Comparison of ENCODE assay signal across 25 cellular contexts in genomic region chr6:125222531-125223455, GRCh38.
DNase-seq lines count a peak whose midpoint lies in the region; ATAC-seq, FAIRE-seq and TF ChIP-seq lines count a peak whose summit lies in the region.
"Had no signal": no experiment of that assay in that cellular context is flagged by ENCODE, and none has a peak within 500 bp of the region (broad histone marks: within the 10 kb centered on the region; RNA-seq: fewer than 3 reads in every experiment).

No MANE protein-coding gene starts in this region.

- peak overlapping the region; percentile 37; the same call in 1 of the 2 replicates for H4K91ac ChIP-seq in IMR-90 (ENCODE audit: insufficient read depth, low read depth, low read length)

- H3K18ac ChIP-seq in IMR-90 (ENCODE audit: low read depth, low read length) = peak overlapping the region; percentile 67

- H3K27ac Mint-ChIP-seq in Caco-2 (ENCODE audit: unreplicated experiment) (peak overlapping the region; percentile 36), WTC11 (no peak overlapping the region)
- H3K27ac Mint-ChIP-seq: CD14-positive monocyte; stimulated activated effector memory CD8-positive, alpha-beta T cell treated with anti-CD3 and anti-CD28 coated beads, Interleukin-12 subunit alpha, Interleukin-12 subunit beta, amount 100 ng/mL, for 72 hours; T-helper 17 cell had no signal

- H3K9ac ChIP-seq in IMR-90 (ENCODE audit: low read depth, low read length) = no peak overlapping the region

- peak overlapping the region; percentile 5; the same call in 1 of the 2 replicates for H3K4me2 ChIP-seq in IMR-90 (ENCODE audit: low read depth, low read length)
- H3K4me2 ChIP-seq in hepatocyte = peak overlapping the region; percentile 5

- H3K27me3 Mint-ChIP-seq in Caco-2 (ENCODE audit: insufficient read depth, unreplicated experiment) (no peaks in the 10 kb centered on the region), WTC11 (ENCODE audit: low read depth) (no peaks in the 10 kb centered on the region; the same call in 1 of the 2 replicates)

- no peaks in the 10 kb centered on the region for H3K9me1 ChIP-seq in IMR-90 (ENCODE audit: insufficient read depth, low read length)

- no peak overlapping the region for H2BK20ac ChIP-seq in IMR-90 (ENCODE audit: low read depth, low read length)

- H3K4me3 ChIP-seq in Caco-2 (ENCODE audit: low read depth, low read length) (no peak overlapping the region), IMR-90 (ENCODE audit: insufficient read depth, low read depth, low read length) (no peak overlapping the region), hepatocyte (no peak overlapping the region), pancreas (no peak overlapping the region), tibial nerve (no peak overlapping the region), upper lobe of right lung (no peak overlapping the region)
- H3K4me3 ChIP-seq: K562 had no signal

- H3K9me2 ChIP-seq in hepatocyte (replicated peaks; ENCODE audit: insufficient read depth) = no peaks in the 10 kb centered on the region

- H3K56ac ChIP-seq in IMR-90 (ENCODE audit: extremely low read depth, insufficient read depth, low read length) = no peak overlapping the region

- TF ChIP-seq RAD21 in IMR-90 (IDR thresholded peaks at IDR 0.05; ENCODE audit: low read length) = no peak

- DNase-seq in Caco-2 = no peak
- peak; percentile 31 for DNase-seq in IMR-90
- DNase-seq in hepatocyte (ENCODE audit: low spot score) = no peak
- DNase-seq in pancreas = no peak
- DNase-seq in tibial nerve (ENCODE audit: low spot score in 2 of 2) = no peak
- no peak for DNase-seq in WTC11 (ENCODE audit: low spot score)
- no peak for DNase-seq in upper lobe of right lung
- DNase-seq: activated CD8-positive, alpha-beta memory T cell treated with anti-CD3 and anti-CD28 coated beads, Interleukin-2, amount 50 U/mL, for 4 hours; activated effector memory CD4-positive, alpha-beta T cell treated with Interleukin-2 at 50 U/mL for 16 hours; effector CD4-positive, alpha-beta T cell; GDM1; NCI-H1694 treated with DMSO at 0.1 percent for 48 hours; NCI-H2227 treated with DMSO at 0.1 percent for 48 hours; NCI-H82; occipital lobe; OCI-M1; SIG-M5; T-helper 17 cell had no signal

- TF ChIP-seq POLR2A in IMR-90 (IDR thresholded peaks at IDR 0.05; ENCODE audit: low read depth, low read length) (no peak), tibial nerve (IDR thresholded peaks at IDR 0.05) (no peak)

- intact Hi-C loops in Caco-2 (cut with micrococcal nuclease; ENCODE audit: unreplicated experiment) = loop anchor here (1.0 to 5.0 kb wide), 3 partner anchors 20 to 85 kb away; partner anchors contain the start of gene TPD52L1
- intact Hi-C loops in IMR-90 (cut with micrococcal nuclease) = no loop called here
- intact Hi-C loops in pancreas (cut with DNase I) = no loop called here
- intact Hi-C loops in upper lobe of right lung (cut with DNase I) = no loop called here

- H3K4me3 Mint-ChIP-seq in Caco-2 (ENCODE audit: unreplicated experiment) (no peak overlapping the region), WTC11 (no peak overlapping the region)
- H3K4me3 Mint-ChIP-seq: CD14-positive monocyte; stimulated activated effector memory CD8-positive, alpha-beta T cell treated with anti-CD3 and anti-CD28 coated beads, Interleukin-12 subunit alpha, Interleukin-12 subunit beta, amount 100 ng/mL, for 72 hours; T-helper 17 cell had no signal

- peaks cover 30% of the 10 kb centered on the region for H3K4me1 Mint-ChIP-seq in Caco-2 (ENCODE audit: low read depth, unreplicated experiment)
- H3K4me1 Mint-ChIP-seq in WTC11 = peaks cover 15% of the 10 kb centered on the region
- H3K4me1 Mint-ChIP-seq: CD14-positive monocyte; stimulated activated effector memory CD8-positive, alpha-beta T cell treated with anti-CD3 and anti-CD28 coated beads, Interleukin-12 subunit alpha, Interleukin-12 subunit beta, amount 100 ng/mL, for 72 hours; T-helper 17 cell had no signal

- peak overlapping the region; percentile 46 for H3K4ac ChIP-seq in IMR-90 (ENCODE audit: low read depth, low read length)

- H4K8ac ChIP-seq in IMR-90 (ENCODE audit: low read depth in 2 of 2, low read length in 2 of 2) = peak overlapping the region in 1 of 2 experiments; percentile 65; a peak in 2 of 4 replicates

- TF ChIP-seq CTCF in Caco-2 (IDR thresholded peaks at IDR 0.05; ENCODE audit: insufficient read depth in 1 of 2, low read depth in 1 of 2, low read length in 1 of 2, severe bottlenecking in 1 of 2, unreplicated experiment in 1 of 2) (no peak), IMR-90 (conservative IDR thresholded peaks at IDR 0.05; ENCODE audit: low read depth, low read length) (no peak), hepatocyte (IDR thresholded peaks at IDR 0.05; ENCODE audit: poor library complexity) (no peak), pancreas (IDR thresholded peaks at IDR 0.05) (no peak), tibial nerve (IDR thresholded peaks at IDR 0.05) (no peak), WTC11 (IDR thresholded peaks at IDR 0.05) (no peak), upper lobe of right lung (IDR thresholded peaks at IDR 0.05) (no peak)

- ATAC-seq in IMR-90 (ENCODE audit: low read depth) = peak; percentile 65
- peak; percentile 18 to 59 (median 38) for ATAC-seq in pancreas
- no peak for ATAC-seq in WTC11
- no peak for ATAC-seq in GM18909 (IDR thresholded peaks at IDR 0.05; ENCODE audit: poor library complexity, unreplicated experiment)
- ATAC-seq in upper lobe of right lung = no peak
- ATAC-seq: esophagus mucosa; K562; sciatic nerve; stimulated activated effector memory CD8-positive, alpha-beta T cell treated with anti-CD3 and anti-CD28 coated beads, Interleukin-12 subunit alpha, Interleukin-12 subunit beta, amount 100 ng/mL, for 72 hours; T-helper 17 cell had no signal

- CTCF ChIA-PET in Caco-2 (lab: Charles Lee) (no interaction called here), IMR-90 (lab: Yijun Ruan, JAX) (interaction anchor here (0.6 to 0.7 kb wide), 3 partner anchors 13 to 93 kb away, joined by 3 read pairs; no protein-coding TSS in a partner anchor), WTC11 (lab: Charles Lee) (interaction anchor here (1.2 kb wide), 1 partner anchor 9 kb away, joined by 3 read pairs; no protein-coding TSS in a partner anchor)

- in situ Hi-C loops in IMR-90 (cut with MboI; ENCODE audit: low sequenced_read_pairs) = no loop called here

- POLR2A ChIA-PET in Caco-2 (lab: Charles Lee) (no interaction called here), IMR-90 (lab: Charles Lee; ENCODE audit: unreplicated experiment) (interaction anchor here (0.5 kb wide), 1 partner anchor 29 kb away, joined by 4 read pairs; no protein-coding TSS in a partner anchor), WTC11 (lab: Charles Lee) (no interaction called here)

- H3K4me1 ChIP-seq in Caco-2 = peaks cover 24% of the 10 kb centered on the region
- peaks cover 8% of the 10 kb centered on the region for H3K4me1 ChIP-seq in IMR-90 (ENCODE audit: control insufficient read depth, insufficient read depth, low read length)
- peaks cover 20% of the 10 kb centered on the region for H3K4me1 ChIP-seq in hepatocyte (ENCODE audit: insufficient read depth)
- peaks cover 6 to 19% (median 15%) of the 10 kb centered on the region in 3 donors for H3K4me1 ChIP-seq in pancreas
- peaks cover 0 to 35% (median 9%) of the 10 kb centered on the region in 4 donors for H3K4me1 ChIP-seq in tibial nerve
- no peaks in the 10 kb centered on the region for H3K4me1 ChIP-seq in upper lobe of right lung

- H3K27me3 ChIP-seq in Caco-2 (replicated peaks; ENCODE audit: control insufficient read depth, insufficient read depth, low read length) (no peaks in the 10 kb centered on the region), IMR-90 (ENCODE audit: control insufficient read depth, insufficient read depth, low read length) (no peaks in the 10 kb centered on the region), hepatocyte (no peaks in the 10 kb centered on the region), pancreas (no peaks in the 10 kb centered on the region), tibial nerve (no peaks in the 10 kb centered on the region), upper lobe of right lung (no peaks in the 10 kb centered on the region)

- peak overlapping the region; percentile 35 for H2BK5ac ChIP-seq in IMR-90 (ENCODE audit: low read depth, low read length, poor library complexity, severe bottlenecking)

- H2AK9ac ChIP-seq in IMR-90 (replicated peaks; ENCODE audit: low read depth, low read length, poor library complexity) = no peak overlapping the region

- H3K79me1 ChIP-seq in IMR-90 (ENCODE audit: low read depth in 1 of 2, low read length in 2 of 2) = no peaks in the 10 kb centered on the region

- no peaks in the 10 kb centered on the region for H3K9me3 Mint-ChIP-seq in Caco-2 (ENCODE audit: unreplicated experiment)
- H3K9me3 Mint-ChIP-seq in WTC11 = no peaks in the 10 kb centered on the region
- H3K9me3 Mint-ChIP-seq: CD14-positive monocyte; stimulated activated effector memory CD8-positive, alpha-beta T cell treated with anti-CD3 and anti-CD28 coated beads, Interleukin-12 subunit alpha, Interleukin-12 subunit beta, amount 100 ng/mL, for 72 hours had no signal

- WGBS in IMR-90 (ENCODE audit: extremely low coverage in 2 of 2, insufficient read length in 1 of 2), 2 experiments = 55% methylated on average over 2 of the region's 4 CpGs; no CpG with 5 or more reads in 1 of the 2 experiments
- 51% methylated on average over 4 of the region's 4 CpGs for WGBS in hepatocyte (ENCODE audit: low lambda C conversion rate, missing lambda C conversion rate)
- WGBS in pancreas, 2 donors = 43 to 54% methylated on average over 4 of the region's 4 CpGs
- 71 to 75% methylated on average over 4 of the region's 4 CpGs for WGBS in tibial nerve, 2 donors

- peak overlapping the region; percentile 53 for H3K14ac ChIP-seq in IMR-90 (replicated peaks; ENCODE audit: low read depth, low read length)

- peak overlapping the region; percentile 12 for H4K5ac ChIP-seq in IMR-90 (ENCODE audit: low read depth, low read length)

- H3K36me3 Mint-ChIP-seq in Caco-2 (ENCODE audit: insufficient read depth, unreplicated experiment) (peaks cover 6% of the 10 kb centered on the region), WTC11 (no peaks in the 10 kb centered on the region)
- H3K36me3 Mint-ChIP-seq: CD14-positive monocyte; stimulated activated effector memory CD8-positive, alpha-beta T cell treated with anti-CD3 and anti-CD28 coated beads, Interleukin-12 subunit alpha, Interleukin-12 subunit beta, amount 100 ng/mL, for 72 hours had no signal

- no peak overlapping the region for H2BK15ac ChIP-seq in IMR-90 (ENCODE audit: low read depth, low read length)

- H2AFZ ChIP-seq in IMR-90 (replicated peaks; ENCODE audit: low read length, poor library complexity) = peak overlapping the region; percentile 37
- H2AFZ ChIP-seq in hepatocyte = no peak overlapping the region

- H2AK5ac ChIP-seq in IMR-90 (ENCODE audit: low read depth, low read length) = 0 out of 2 replicates have a peak overlapping the region, but pooled peaks have one; percentile 56

- H3K9me3 ChIP-seq in Caco-2 (no peaks in the 10 kb centered on the region), IMR-90 (ENCODE audit: control insufficient read depth, insufficient read depth, low read length) (no peaks in the 10 kb centered on the region), hepatocyte (ENCODE audit: low read depth) (no peaks in the 10 kb centered on the region), pancreas (no peaks in the 10 kb centered on the region), tibial nerve (no peaks in the 10 kb centered on the region), upper lobe of right lung (no peaks in the 10 kb centered on the region)

- no TSS peak for BruUV-seq in Caco-2 (replicated peaks; lab: Mats Ljungman, UMichigan)
- no TSS peak for BruUV-seq in IMR-90 (replicated peaks; lab: Mats Ljungman, UMichigan)

- peak overlapping the region; percentile 53 for H2BK120ac ChIP-seq in IMR-90 (ENCODE audit: low read depth, low read length)

- H3K27ac ChIP-seq in IMR-90 (ENCODE audit: insufficient read depth, low read length) (peak overlapping the region; percentile 41; the same call in 1 of the 2 replicates), hepatocyte (peak overlapping the region; percentile 82), pancreas (peak overlapping the region in 1 of 4 donors; percentile 27), tibial nerve (peak overlapping the region in 1 of 4 donors; percentile 20), upper lobe of right lung (no peak overlapping the region)
- H3K27ac ChIP-seq: VCaP had no signal

- H4K20me1 ChIP-seq in IMR-90 (ENCODE audit: insufficient read depth, low read length) (no peaks in the 10 kb centered on the region), hepatocyte (ENCODE audit: insufficient read depth, poor library complexity, severe bottlenecking) (no peaks in the 10 kb centered on the region)

- dilution Hi-C loops in IMR-90 (cut with HindIII; ENCODE audit: low sequenced_read_pairs, unreplicated experiment) = no loop called here

- no peaks in the 10 kb centered on the region; the same call in 1 of the 2 replicates for H3K36me3 ChIP-seq in Caco-2 (ENCODE audit: control insufficient read depth, insufficient read depth, low read length)
- H3K36me3 ChIP-seq in IMR-90 (ENCODE audit: control insufficient read depth, insufficient read depth, low read length) = no peaks in the 10 kb centered on the region
- H3K36me3 ChIP-seq in hepatocyte (replicated peaks; ENCODE audit: insufficient read depth, low read depth) = no peaks in the 10 kb centered on the region
- no peaks in the 10 kb centered on the region for H3K36me3 ChIP-seq in pancreas
- no peaks in the 10 kb centered on the region for H3K36me3 ChIP-seq in tibial nerve
- no peaks in the 10 kb centered on the region for H3K36me3 ChIP-seq in upper lobe of right lung

- peaks cover 8% of the 10 kb centered on the region for H3K79me2 ChIP-seq in hepatocyte

- no peak overlapping the region for H3K23ac ChIP-seq in IMR-90 (ENCODE audit: low read depth, low read length)

- FAIRE-seq in pancreas (lab: Jason Lieb, UNC) = peak; percentile 29
- FAIRE-seq: K562 had no signal

- no peak for TF ChIP-seq EP300 in tibial nerve (IDR thresholded peaks at IDR 0.05)

Comparison
In these comparisons a context has a peak if more than half of its experiments do, and no peak if none do; other contexts are left out.
1. ATAC-seq: peak in IMR-90 (single experiment) and pancreas (4 of 4); none in WTC11 (single experiment), GM18909 (single experiment) and upper lobe of right lung (single experiment).